Comparison of ENCODE assay signal across 11 cellular contexts in genomic region chr17:7705269-7706255, GRCh38. TPM values are rescaled to one million over a fixed set of nuclear protein-coding genes. Genes with fewer than 3 reads are reported as not detected.
A peak's percentile ranks its signal among the peaks of the same experiment; 100 is the strongest.
DNase-seq lines count a peak whose midpoint lies in the region; ATAC-seq and TF ChIP-seq lines count a peak whose summit lies in the region.
"Had no signal": no experiment of that assay in that cellular context is flagged by ENCODE, and none has a peak within 500 bp of the region (broad histone marks: within the 10 kb centered on the region; RNA-seq: fewer than 3 reads in every experiment).

No MANE protein-coding gene starts in this region.

- H2BK15ac ChIP-seq in H9 (ENCODE audit: low read depth, low read length) = no peak overlapping the region; the same call in 1 of the 2 replicates

- no peak overlapping the region for H2BK5ac ChIP-seq in H9 (ENCODE audit: insufficient read length, low read length)

- intact Hi-C loops in activated T-helper 1 cell treated with anti-CD3 and anti-CD28 coated beads, Interleukin-12 subunit alpha, Interleukin-12 subunit beta, Interleukin-2, Interleukin-4 antibody, amounts not matched to agents 30 ng/mL and 10 ng/mL and 1 ng/mL, durations not matched to agents 14 hours and 24 hours and 36 hours (cut with micrococcal nuclease) = no loop called here
- intact Hi-C loops in mucosa of descending colon (cut with DNase I, micrococcal nuclease) = no loop called here

- no peak overlapping the region for H3K27ac Mint-ChIP-seq in H9
- peak overlapping the region; percentile 20 for H3K27ac Mint-ChIP-seq in activated T-helper 1 cell treated with anti-CD3 and anti-CD28 coated beads, Interleukin-12 subunit alpha, Interleukin-12 subunit beta, Interleukin-2, Interleukin-4 antibody, amounts not matched to agents 30 ng/mL and 10 ng/mL and 1 ng/mL, durations not matched to agents 14 hours and 24 hours and 36 hours

- H3K23ac ChIP-seq in H9 (ENCODE audit: insufficient read length, low read depth, low read length) = no peak overlapping the region

- no peak overlapping the region for H2AFZ ChIP-seq in H9 (ENCODE audit: low read length)
- peak overlapping the region; percentile 77 for H2AFZ ChIP-seq in hepatocyte

- H4K20me1 ChIP-seq in H9 (ENCODE audit: control insufficient read depth, insufficient read depth, insufficient read length) (no peaks in the 10 kb centered on the region), hepatocyte (ENCODE audit: insufficient read depth, poor library complexity, severe bottlenecking) (no peaks in the 10 kb centered on the region)

- H3K14ac ChIP-seq in H9 (ENCODE audit: insufficient read depth, low read length) = no peak overlapping the region; the same call in 1 of the 2 replicates

- no peak overlapping the region for H3T11ph ChIP-seq in H9 (ENCODE audit: low read length)

- peaks cover 31% of the 10 kb centered on the region for H3K27me3 Mint-ChIP-seq in H9 (ENCODE audit: low read depth)
- peaks cover 28% of the 10 kb centered on the region for H3K27me3 Mint-ChIP-seq in activated T-helper 1 cell treated with anti-CD3 and anti-CD28 coated beads, Interleukin-12 subunit alpha, Interleukin-12 subunit beta, Interleukin-2, Interleukin-4 antibody, amounts not matched to agents 30 ng/mL and 10 ng/mL and 1 ng/mL, durations not matched to agents 14 hours and 24 hours and 36 hours (ENCODE audit: insufficient read depth)

- peak overlapping the region; percentile 75 to 87 for H3K4me3 Mint-ChIP-seq in H9
- H3K4me3 Mint-ChIP-seq in activated T-helper 1 cell treated with anti-CD3 and anti-CD28 coated beads, Interleukin-12 subunit alpha, Interleukin-12 subunit beta, Interleukin-2, Interleukin-4 antibody, amounts not matched to agents 30 ng/mL and 10 ng/mL and 1 ng/mL, durations not matched to agents 14 hours and 24 hours and 36 hours = no peak overlapping the region

- no peak for TF ChIP-seq CTCF in H9 (conservative IDR thresholded peaks at IDR 0.05)
- TF ChIP-seq CTCF in hepatocyte (IDR thresholded peaks at IDR 0.05; ENCODE audit: poor library complexity) = no peak
- TF ChIP-seq CTCF in mucosa of descending colon (IDR thresholded peaks at IDR 0.05) = no peak

- H4K5ac ChIP-seq in H9 (ENCODE audit: insufficient read length, low read depth, low read length) = no peak overlapping the region

- no peak overlapping the region for H4K8ac ChIP-seq in H9 (replicated peaks; ENCODE audit: insufficient read length, low read depth, low read length)

- no peaks in the 10 kb centered on the region for H3K9me2 ChIP-seq in hepatocyte (replicated peaks; ENCODE audit: insufficient read depth)

- H3K27me3 ChIP-seq in H9 (ENCODE audit: insufficient read depth, low read length) (no peaks in the 10 kb centered on the region; the same call in 1 of the 2 replicates), hepatocyte (peaks cover 16% of the 10 kb centered on the region)

- H2AK5ac ChIP-seq in H9 (ENCODE audit: insufficient read length, low read length) = no peak overlapping the region

- peaks cover 3 to 16% (median 13%) of the 10 kb centered on the region in 3 experiments; a peak in 6 of 7 replicates for H3K36me3 Mint-ChIP-seq in H9 (ENCODE audit: insufficient read depth in 1 of 3, low read depth in 3 of 3)
- peaks cover 12% of the 10 kb centered on the region for H3K36me3 Mint-ChIP-seq in activated T-helper 1 cell treated with anti-CD3 and anti-CD28 coated beads, Interleukin-12 subunit alpha, Interleukin-12 subunit beta, Interleukin-2, Interleukin-4 antibody, amounts not matched to agents 30 ng/mL and 10 ng/mL and 1 ng/mL, durations not matched to agents 14 hours and 24 hours and 36 hours (ENCODE audit: low read depth)

- no peak overlapping the region for H4K91ac ChIP-seq in H9 (ENCODE audit: insufficient read length, low read depth, low read length)

- H3K36me3 ChIP-seq in hepatocyte (replicated peaks; ENCODE audit: insufficient read depth, low read depth) (no peaks in the 10 kb centered on the region), mucosa of descending colon (ENCODE audit: low read depth) (no peaks in the 10 kb centered on the region)

- H3K4me1 ChIP-seq in H9 (ENCODE audit: insufficient read depth, low read length) = no peaks in the 10 kb centered on the region; the same call in 1 of the 2 replicates
- H3K4me1 ChIP-seq in hepatocyte (ENCODE audit: insufficient read depth) = peaks cover 22% of the 10 kb centered on the region
- H3K4me1 ChIP-seq in mucosa of descending colon (ENCODE audit: low read depth) = peaks cover 4% of the 10 kb centered on the region

- no peak overlapping the region for H2BK20ac ChIP-seq in H9 (ENCODE audit: low read depth, low read length, poor library complexity, severe bottlenecking)

- peak overlapping the region; percentile 19 for H3K9ac ChIP-seq in H9 (ENCODE audit: extremely low read depth, insufficient read length, low read length)

- DNase-seq in H9 (peak; percentile 69), hepatocyte (ENCODE audit: low spot score) (no peak), skeletal muscle cell (ENCODE audit: low read depth) (no peak), mucosa of descending colon (no peak), G401 (ENCODE audit: low spot score) (no peak), H4 (ENCODE audit: low spot score) (no peak)
- DNase-seq in activated T-helper 1 cell treated with anti-CD3 and anti-CD28 coated beads, Interleukin-12 subunit alpha, Interleukin-12 subunit beta, Interleukin-2, Interleukin-4 antibody, amounts not matched to agents 30 ng/mL and 10 ng/mL and 1 ng/mL, durations not matched to agents 14 hours and 24 hours and 36 hours (ENCODE audit: low spot score) = no peak

- H3K9me3 ChIP-seq in H9 (ENCODE audit: control insufficient read depth, low read depth, low read length) (no peaks in the 10 kb centered on the region), hepatocyte (ENCODE audit: low read depth) (no peaks in the 10 kb centered on the region), mucosa of descending colon (no peaks in the 10 kb centered on the region)

- no peak overlapping the region for H2BK120ac ChIP-seq in H9 (ENCODE audit: low read depth, low read length, poor library complexity, severe bottlenecking)

- H3K18ac ChIP-seq in H9 (ENCODE audit: insufficient read length, low read depth, low read length) = no peak overlapping the region

- H3K4me3 ChIP-seq in hepatocyte = peak overlapping the region; percentile 94
- H3K4me3 ChIP-seq in skeletal muscle cell (ENCODE audit: low read depth, low read length) = peak overlapping the region; percentile 54
- H3K4me3 ChIP-seq in mucosa of descending colon = no peak overlapping the region

- no peaks in the 10 kb centered on the region for H3K79me2 ChIP-seq in H9 (ENCODE audit: insufficient read depth, low read length)
- H3K79me2 ChIP-seq in hepatocyte = peaks cover 6% of the 10 kb centered on the region

- H3K79me1 ChIP-seq in H9 (ENCODE audit: insufficient read depth, low read depth, low read length, poor library complexity, severe bottlenecking) = no peaks in the 10 kb centered on the region

- no peak overlapping the region for H3K27ac ChIP-seq in H9 (ENCODE audit: insufficient read length, low read depth, low read length)
- no peak overlapping the region for H3K27ac ChIP-seq in hepatocyte
- H3K27ac ChIP-seq: epithelial cell of prostate had no signal

- H3K4ac ChIP-seq in H9 (ENCODE audit: low read depth, low read length) = no peak overlapping the region

- no CpG with 5 or more reads among the region's 50 CpGs for WGBS in H9 (ENCODE audit: extremely low coverage, insufficient read length, low lambda C conversion rate)
- 5% methylated on average over 21 of the region's 50 CpGs for WGBS in hepatocyte (ENCODE audit: low lambda C conversion rate, missing lambda C conversion rate)

- ATAC-seq in mucosa of descending colon (no peak), GM21390 (IDR thresholded peaks at IDR 0.05; ENCODE audit: unreplicated experiment) (no peak)

- H3K4me2 ChIP-seq in H9 (ENCODE audit: insufficient read depth, insufficient read length, low read length) = peak overlapping the region; percentile 80
- peak overlapping the region; percentile 95 for H3K4me2 ChIP-seq in hepatocyte

- H3K9me3 Mint-ChIP-seq in H9 = no peaks in the 10 kb centered on the region
- no peaks in the 10 kb centered on the region for H3K9me3 Mint-ChIP-seq in activated T-helper 1 cell treated with anti-CD3 and anti-CD28 coated beads, Interleukin-12 subunit alpha, Interleukin-12 subunit beta, Interleukin-2, Interleukin-4 antibody, amounts not matched to agents 30 ng/mL and 10 ng/mL and 1 ng/mL, durations not matched to agents 14 hours and 24 hours and 36 hours

- peaks cover 18% of the 10 kb centered on the region for H3K23me2 ChIP-seq in H9 (ENCODE audit: insufficient read length, low read depth, low read length, poor library complexity, severe bottlenecking)

- H3K56ac ChIP-seq in H9 (ENCODE audit: insufficient read length, low read depth, low read length) = no peak overlapping the region

- in situ Hi-C loops in G401 (cut with HindIII; ENCODE audit: low sequenced_read_pairs) = no loop called here

- H3K4me1 Mint-ChIP-seq in H9 = peaks cover 31 to 35% of the 10 kb centered on the region in 2 experiments
- H3K4me1 Mint-ChIP-seq in activated T-helper 1 cell treated with anti-CD3 and anti-CD28 coated beads, Interleukin-12 subunit alpha, Interleukin-12 subunit beta, Interleukin-2, Interleukin-4 antibody, amounts not matched to agents 30 ng/mL and 10 ng/mL and 1 ng/mL, durations not matched to agents 14 hours and 24 hours and 36 hours (ENCODE audit: low read depth) = peaks cover 20% of the 10 kb centered on the region

- no peak overlapping the region for H2BK12ac ChIP-seq in H9 (ENCODE audit: insufficient read length, low read depth, low read length)

RNA-seq across cellular contexts. Expression of gene EFNB3, which starts 0.6 kb away (rescaled TPM):
- total RNA-seq in H9 (2021) (11.3 and 11.4 TPM in 2 replicates), hepatocyte (7.4 and 8.6 TPM in 2 replicates), mucosa of descending colon (1 to 10 TPM in 1 of 3 donors, under 1 TPM in 2; 0.31 to 1.3 (median 0.35) TPM)
- 0.08 TPM in 1 of 2 replicates, not detected in the other for total RNA-seq in activated T-helper 1 cell treated with anti-CD3 and anti-CD28 coated beads, Interleukin-12 subunit alpha, Interleukin-12 subunit beta, Interleukin-2, Interleukin-4 antibody, amounts not matched to agents 30 ng/mL and 10 ng/mL and 1 ng/mL, durations not matched to agents 14 hours and 24 hours and 36 hours
- 10.6 and 16.6 TPM in 2 replicates for polyA plus RNA-seq in hepatocyte
- total RNA-seq in G401 (2014; rRNA removed; shearing (Covaris generic)) = 13.1 and 16.8 TPM in 2 replicates
- 5.6 and 6.2 TPM in 2 replicates for total RNA-seq in H4 (2014; rRNA removed; shearing (Covaris generic))
- total RNA-seq: T-helper 2 cell treated with Interferon-gamma antibody and Interleukin-4, amounts not matched to agents 100 ng/mL and 5 ng/mL, for 36 hours had no signal

RNA-seq across cellular contexts. Expression of gene DNAH2, which starts 12.0 kb away (rescaled TPM):
- total RNA-seq in H9 (2021) (0.15 and 0.22 TPM in 2 replicates), hepatocyte (0.77 and 1.0 TPM in 2 replicates), mucosa of descending colon (under 1 TPM; 0.19 to 0.70 (median 0.29) TPM)
- not detected in 2 replicates for total RNA-seq in activated T-helper 1 cell treated with anti-CD3 and anti-CD28 coated beads, Interleukin-12 subunit alpha, Interleukin-12 subunit beta, Interleukin-2, Interleukin-4 antibody, amounts not matched to agents 30 ng/mL and 10 ng/mL and 1 ng/mL, durations not matched to agents 14 hours and 24 hours and 36 hours
- 2.1 and 4.0 TPM in 2 replicates for polyA plus RNA-seq in hepatocyte
- total RNA-seq in G401 (2014; rRNA removed; shearing (Covaris generic)) = 0.03 TPM in 1 of 2 replicates, not detected in the other
- total RNA-seq in H4 (2014; rRNA removed; shearing (Covaris generic)) = 0.10 and 0.12 TPM in 2 replicates
- total RNA-seq: HT1080; T-helper 2 cell treated with Interferon-gamma antibody and Interleukin-4, amounts not matched to agents 100 ng/mL and 5 ng/mL, for 36 hours had no signal

RNA-seq across cellular contexts. Expression of gene WRAP53, which starts 17.3 kb away (rescaled TPM):
- 27.0 and 29.8 TPM in 2 replicates for total RNA-seq in H9 (2021)
- 31.5 TPM in 2 replicates for total RNA-seq in activated T-helper 1 cell treated with anti-CD3 and anti-CD28 coated beads, Interleukin-12 subunit alpha, Interleukin-12 subunit beta, Interleukin-2, Interleukin-4 antibody, amounts not matched to agents 30 ng/mL and 10 ng/mL and 1 ng/mL, durations not matched to agents 14 hours and 24 hours and 36 hours
- 3.8 and 7.8 TPM in 2 replicates for total RNA-seq in hepatocyte
- 9.0 and 12.0 TPM in 2 replicates for polyA plus RNA-seq in hepatocyte
- 1 to 10 TPM; 5.1 to 9.9 (median 5.8) TPM for total RNA-seq in mucosa of descending colon
- 27.2 and 33.5 TPM in 2 replicates for total RNA-seq in G401 (2014; rRNA removed; shearing (Covaris generic))
- 9.9 and 15.8 TPM in 2 replicates for total RNA-seq in H4 (2014; rRNA removed; shearing (Covaris generic))

RNA-seq across cellular contexts. Expression of gene TP53, which starts 18.3 kb away (rescaled TPM):
- total RNA-seq in H9 (2021) (163 and 164 TPM in 2 replicates), hepatocyte (24.2 and 29.6 TPM in 2 replicates), mucosa of descending colon (10 to 100 TPM; 33.9 to 75.2 (median 57.0) TPM)
- total RNA-seq in activated T-helper 1 cell treated with anti-CD3 and anti-CD28 coated beads, Interleukin-12 subunit alpha, Interleukin-12 subunit beta, Interleukin-2, Interleukin-4 antibody, amounts not matched to agents 30 ng/mL and 10 ng/mL and 1 ng/mL, durations not matched to agents 14 hours and 24 hours and 36 hours = 172 and 179 TPM in 2 replicates
- polyA plus RNA-seq in hepatocyte = 26.9 and 31.7 TPM in 2 replicates
- 23.5 and 26.4 TPM in 2 replicates for total RNA-seq in G401 (2014; rRNA removed; shearing (Covaris generic))
- 35.9 and 43.7 TPM in 2 replicates for total RNA-seq in H4 (2014; rRNA removed; shearing (Covaris generic))

RNA-seq across cellular contexts. Expression of gene ATP1B2, which starts 54.8 kb away (rescaled TPM):
- total RNA-seq in H9 (2021) = 15.4 and 16.2 TPM in 2 replicates
- 0.54 TPM in 2 replicates for total RNA-seq in activated T-helper 1 cell treated with anti-CD3 and anti-CD28 coated beads, Interleukin-12 subunit alpha, Interleukin-12 subunit beta, Interleukin-2, Interleukin-4 antibody, amounts not matched to agents 30 ng/mL and 10 ng/mL and 1 ng/mL, durations not matched to agents 14 hours and 24 hours and 36 hours
- 0.04 and 0.23 TPM in 2 replicates for total RNA-seq in hepatocyte
- polyA plus RNA-seq in hepatocyte = 2.2 and 2.5 TPM in 2 replicates
- total RNA-seq in mucosa of descending colon = 1 to 10 TPM in 1 of 3 donors, under 1 TPM in 2; 0.41 to 8.7 (median 0.67) TPM
- total RNA-seq in G401 (2014; rRNA removed; shearing (Covaris generic)) = not detected in 2 replicates
- total RNA-seq in H4 (2014; rRNA removed; shearing (Covaris generic)) = not detected in 2 replicates
- total RNA-seq: HT1080 had no signal
